ENCODE assay signal across 1 cellular context in genomic region chr10:34766811-34767516, GRCh38.
TF ChIP-seq lines count a peak whose summit lies in the region.

No MANE protein-coding gene starts in this region.

TF ChIP-seq in GM23338, 12 proteins besides CTCF, POLR2A, EP300 and RAD21 (continued from another document):
- TF ChIP-seq, protein P1, sequence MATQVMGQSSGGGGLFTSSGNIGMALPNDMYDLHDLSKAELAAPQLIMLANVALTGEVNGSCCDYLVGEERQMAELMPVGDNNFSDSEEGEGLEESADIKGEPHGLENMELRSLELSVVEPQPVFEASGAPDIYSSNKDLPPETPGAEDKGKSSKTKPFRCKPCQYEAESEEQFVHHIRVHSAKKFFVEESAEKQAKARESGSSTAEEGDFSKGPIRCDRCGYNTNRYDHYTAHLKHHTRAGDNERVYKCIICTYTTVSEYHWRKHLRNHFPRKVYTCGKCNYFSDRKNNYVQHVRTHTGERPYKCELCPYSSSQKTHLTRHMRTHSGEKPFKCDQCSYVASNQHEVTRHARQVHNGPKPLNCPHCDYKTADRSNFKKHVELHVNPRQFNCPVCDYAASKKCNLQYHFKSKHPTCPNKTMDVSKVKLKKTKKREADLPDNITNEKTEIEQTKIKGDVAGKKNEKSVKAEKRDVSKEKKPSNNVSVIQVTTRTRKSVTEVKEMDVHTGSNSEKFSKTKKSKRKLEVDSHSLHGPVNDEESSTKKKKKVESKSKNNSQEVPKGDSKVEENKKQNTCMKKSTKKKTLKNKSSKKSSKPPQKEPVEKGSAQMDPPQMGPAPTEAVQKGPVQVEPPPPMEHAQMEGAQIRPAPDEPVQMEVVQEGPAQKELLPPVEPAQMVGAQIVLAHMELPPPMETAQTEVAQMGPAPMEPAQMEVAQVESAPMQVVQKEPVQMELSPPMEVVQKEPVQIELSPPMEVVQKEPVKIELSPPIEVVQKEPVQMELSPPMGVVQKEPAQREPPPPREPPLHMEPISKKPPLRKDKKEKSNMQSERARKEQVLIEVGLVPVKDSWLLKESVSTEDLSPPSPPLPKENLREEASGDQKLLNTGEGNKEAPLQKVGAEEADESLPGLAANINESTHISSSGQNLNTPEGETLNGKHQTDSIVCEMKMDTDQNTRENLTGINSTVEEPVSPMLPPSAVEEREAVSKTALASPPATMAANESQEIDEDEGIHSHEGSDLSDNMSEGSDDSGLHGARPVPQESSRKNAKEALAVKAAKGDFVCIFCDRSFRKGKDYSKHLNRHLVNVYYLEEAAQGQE (IDR thresholded peaks at IDR 0.05; ENCODE audit: unreplicated experiment), result no peak
